ENCODE assay signal across 11 cellular contexts in the genomic region with DNA sequence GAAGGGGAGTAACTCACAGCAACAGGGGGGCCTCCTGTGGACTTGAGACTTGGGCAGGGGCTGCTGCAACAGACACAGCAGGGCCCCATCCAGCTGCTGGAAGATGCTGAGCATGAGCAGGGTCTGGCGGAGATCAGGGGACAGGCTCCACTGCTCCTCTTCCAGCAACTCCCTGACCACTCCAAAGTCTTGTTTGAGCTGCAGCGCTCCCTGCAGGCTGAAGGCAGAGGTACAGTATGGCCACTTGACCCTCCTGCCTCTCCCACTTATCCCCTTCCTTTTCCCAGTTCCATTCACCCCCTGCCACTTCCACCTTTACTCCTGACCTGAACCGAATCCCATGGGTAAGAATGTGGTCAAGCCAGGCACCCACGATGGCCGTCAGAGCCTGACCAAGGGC. TPM values are rescaled to one million over a fixed set of nuclear protein-coding genes. Genes with fewer than 3 reads are reported as not detected.
A peak's percentile ranks its signal among the peaks of the same experiment; 100 is the strongest.
DNase-seq lines count a peak whose midpoint lies in the region; ATAC-seq, FAIRE-seq and TF ChIP-seq lines count a peak whose summit lies in the region.
"Had no signal": no experiment of that assay in that cellular context is flagged by ENCODE, and none has a peak within 500 bp of the region (broad histone marks: within the 10 kb centered on the region; RNA-seq: fewer than 3 reads in every experiment).

No MANE protein-coding gene starts in this region.

- H3K9ac ChIP-seq in MM.1S (ENCODE audit: low read length) (no peak overlapping the region), H1 (replicated peaks in 1 of 4; ENCODE audit: extremely low read depth in 1 of 4, low read depth in 3 of 4, low read length in 3 of 4) (no peak overlapping the region)

- no peak overlapping the region for H2AK5ac ChIP-seq in H1 (ENCODE audit: low read depth, low read length)

- H3K4me3 Mint-ChIP-seq in activated CD4-positive, alpha-beta T cell treated with anti-CD3 and anti-CD28 coated beads, Interleukin-2, amount 10 ng/mL, durations not matched to agents 7 days and 5 days, result no peak overlapping the region

- intact Hi-C loops in posterior vena cava (cut with DNase I), result no loop called here

- no peak overlapping the region for H2BK20ac ChIP-seq in H1 (ENCODE audit: low read length)

- H3K36me3 Mint-ChIP-seq in activated CD4-positive, alpha-beta T cell treated with anti-CD3 and anti-CD28 coated beads, Interleukin-2, amount 10 ng/mL, durations not matched to agents 7 days and 5 days (ENCODE audit: low read depth), result peaks cover 37% of the 10 kb centered on the region

- no peak for TF ChIP-seq POLR2A in H1 (IDR thresholded peaks at IDR 0.05; ENCODE audit: control extremely low read depth in 1 of 2, low read depth in 2 of 2, low read length in 2 of 2)

- POLR2A ChIA-PET in H1 (lab: Charles Lee; ENCODE audit: partially characterized antibody), result interaction anchor here (1.0 to 5.2 kb wide), 6 partner anchors 16 to 39 kb away, joined by 3 to 89 read pairs (median 4); partner anchors contain the start of genes INO80B, RTKN and WBP1
- POLR2A ChIA-PET in activated CD4-positive, alpha-beta T cell treated with anti-CD3 and anti-CD28 coated beads, Interleukin-2, amount 10 ng/mL, durations not matched to agents 7 days and 5 days (lab: Charles Lee), result interaction anchor here (0.6 to 1.2 kb wide), 2 partner anchors 17 to 174 kb away, joined by 4 to 5 read pairs; partner anchors contain the start of gene WBP1

- ATAC-seq in stimulated activated naive CD8-positive, alpha-beta T cell treated with anti-CD3 and anti-CD28 coated beads, Interleukin-15, Interleukin-2, amounts not matched to agents 100 U/mL and 50 U/mL, for 24 hours, result no peak

- H3K79me1 ChIP-seq in H1 (ENCODE audit: low read depth, low read length), result no peaks in the 10 kb centered on the region; the same call in 1 of the 2 replicates

- H3K56ac ChIP-seq in H1 (replicated peaks; ENCODE audit: insufficient read length, low read depth, low read length), result no peak overlapping the region

- H3K4me3 ChIP-seq in MM.1S (ENCODE audit: low read length), result no peak overlapping the region
- H3K4me3 ChIP-seq in H1 (ENCODE audit: extremely low read depth in 1 of 4, insufficient read depth in 2 of 4, low read depth in 3 of 4, low read length in 4 of 4), result no peak overlapping the region
- H3K4me3 ChIP-seq: SJSA1 had no signal

- H3K9me3 ChIP-seq in MM.1S (replicated peaks; ENCODE audit: insufficient read depth, low read length) (no peaks in the 10 kb centered on the region), H1 (ENCODE audit: insufficient read depth in 2 of 2, low read depth in 1 of 2, low read length in 1 of 2) (no peaks in the 10 kb centered on the region)
- H3K9me3 ChIP-seq: neutrophil, SJSA1 had no signal

- H3K27me3 ChIP-seq in MM.1S (replicated peaks; ENCODE audit: insufficient read depth, low read length) (no peaks in the 10 kb centered on the region), H1 (replicated peaks in 1 of 4; ENCODE audit: control insufficient read depth in 3 of 4, extremely low read depth in 1 of 4, insufficient read depth in 3 of 4, low read length in 3 of 4) (no peaks in the 10 kb centered on the region)
- H3K27me3 ChIP-seq: neutrophil, SJSA1 had no signal

- no peaks in the 10 kb centered on the region; the same call in 1 of the 2 replicates for H3K36me3 ChIP-seq in MM.1S (replicated peaks; ENCODE audit: insufficient read depth, low read length)
- H3K36me3 ChIP-seq in H1 (ENCODE audit: control insufficient read depth in 2 of 4, insufficient read depth in 4 of 4, low read length in 3 of 4), result peaks cover 0 to 4% (median 2%) of the 10 kb centered on the region in 4 experiments; a peak in 6 of 8 replicates

- H3K23me2 ChIP-seq in H1 (ENCODE audit: low read depth, low read length), result peaks cover 11% of the 10 kb centered on the region

- H3K79me2 ChIP-seq in MM.1S (ENCODE audit: low read length), result peaks cover 6% of the 10 kb centered on the region
- no peaks in the 10 kb centered on the region for H3K79me2 ChIP-seq in H1 (ENCODE audit: control insufficient read depth in 1 of 2, insufficient read depth in 2 of 2, low read length in 2 of 2)

- H2AFZ ChIP-seq in MM.1S (ENCODE audit: low read length) (no peak overlapping the region), H1 (ENCODE audit: low read length) (no peak overlapping the region)

- H3K4me1 Mint-ChIP-seq in activated CD4-positive, alpha-beta T cell treated with anti-CD3 and anti-CD28 coated beads, Interleukin-2, amount 10 ng/mL, durations not matched to agents 7 days and 5 days, result peaks cover 45% of the 10 kb centered on the region

- peak; percentile 3 for DNase-seq in NCI-H748 (lab: John Stamatoyannopoulos, UW; ENCODE audit: unreplicated experiment)
- no peak for DNase-seq in NCI-H748 treated with DMSO at 0.1 percent for 48 hours (lab: John Stamatoyannopoulos, UW)
- no peak for DNase-seq in MM.1S
- peak in 1 of 2 experiments; percentile 78 for DNase-seq in H1 (ENCODE audit: low read depth in 1 of 2, low spot score in 2 of 2)
- DNase-seq in posterior vena cava (ENCODE audit: low spot score), result peak; percentile 58
- DNase-seq in stimulated activated naive CD8-positive, alpha-beta T cell treated with anti-CD3 and anti-CD28 coated beads, Interleukin-15, Interleukin-2, amounts not matched to agents 100 U/mL and 50 U/mL, for 24 hours, result no peak
- no peak for DNase-seq in midbrain (lab: John Stamatoyannopoulos, UW)
- no peak for DNase-seq in activated CD4-positive, alpha-beta T cell treated with anti-CD3 and anti-CD28 coated beads, Interleukin-2, amount 10 ng/mL, durations not matched to agents 7 days and 5 days
- DNase-seq: activated CD8-positive, alpha-beta memory T cell treated with anti-CD3 and anti-CD28 coated beads for 24 hours had no signal

- H3K27ac Mint-ChIP-seq in activated CD4-positive, alpha-beta T cell treated with anti-CD3 and anti-CD28 coated beads, Interleukin-2, amount 10 ng/mL, durations not matched to agents 7 days and 5 days, result no peak overlapping the region

- no peak overlapping the region for H3K14ac ChIP-seq in H1 (ENCODE audit: insufficient read length)

- H3K27ac ChIP-seq in MM.1S (ENCODE audit: low read length), result no peak overlapping the region
- H3K27ac ChIP-seq in H1 (ENCODE audit: low read depth, low read length), result no peak overlapping the region
- H3K27ac ChIP-seq: neutrophil, SJSA1 had no signal

- H3F3A ChIP-seq in MM.1S (ENCODE audit: insufficient read depth, low read length), result peaks cover 34% of the 10 kb centered on the region

- peaks cover 5% of the 10 kb centered on the region; the same call in 1 of the 2 replicates for H3K4me1 ChIP-seq in MM.1S (ENCODE audit: low read length)
- peaks cover 0 to 3% (median 2%) of the 10 kb centered on the region in 4 experiments; a peak in 3 of 7 replicates for H3K4me1 ChIP-seq in H1 (replicated peaks in 1 of 4; ENCODE audit: control insufficient read depth in 3 of 4, insufficient read depth in 4 of 4, low read length in 3 of 4)

- no peak overlapping the region for H2BK15ac ChIP-seq in H1 (ENCODE audit: low read length)

- no peak for FAIRE-seq in H1 (lab: Jason Lieb, UNC)

- 82% methylated on average over 5 of the region's 5 CpGs; no CpG with 5 or more reads in 1 of the 2 experiments for WGBS in H1 (ENCODE audit: extremely low coverage in 1 of 2, insufficient coverage in 1 of 2, insufficient read length in 1 of 2, insufficient replicate concordance in 2 of 2, low coverage in 1 of 2, low lambda C conversion rate in 2 of 2, missing lambda C conversion rate in 1 of 2), 2 experiments

- H3K27me3 Mint-ChIP-seq in activated CD4-positive, alpha-beta T cell treated with anti-CD3 and anti-CD28 coated beads, Interleukin-2, amount 10 ng/mL, durations not matched to agents 7 days and 5 days, result no peaks in the 10 kb centered on the region

- no peak overlapping the region for H3K23ac ChIP-seq in H1 (ENCODE audit: insufficient read length)

- H4K20me1 ChIP-seq in MM.1S (ENCODE audit: insufficient read depth, low read length) (no peaks in the 10 kb centered on the region), H1 (replicated peaks in 1 of 2; ENCODE audit: control insufficient read depth in 1 of 2, insufficient read depth in 2 of 2, low read length in 2 of 2) (peaks cover 0 to 1% of the 10 kb centered on the region in 2 experiments)

- no peak overlapping the region for H2BK120ac ChIP-seq in H1 (replicated peaks; ENCODE audit: low read depth, low read length)

- H3K9me3 Mint-ChIP-seq in activated CD4-positive, alpha-beta T cell treated with anti-CD3 and anti-CD28 coated beads, Interleukin-2, amount 10 ng/mL, durations not matched to agents 7 days and 5 days, result no peaks in the 10 kb centered on the region

- peak; percentile 44 to 60 for TF ChIP-seq RAD21 in H1 (IDR thresholded peaks at IDR 0.05 in 1 of 2, conservative IDR thresholded peaks at IDR 0.05 in 1 of 2; ENCODE audit: low read depth in 2 of 2, low read length in 2 of 2)

- TF ChIP-seq CTCF in MM.1S (IDR thresholded peaks at IDR 0.05; ENCODE audit: low read length) (peak; percentile 21), H1 (IDR thresholded peaks at IDR 0.05; ENCODE audit: control extremely low read depth in 1 of 3, insufficient read depth in 1 of 3, low read depth in 1 of 3, low read length in 3 of 3) (peak; percentile 44 to 83 (median 82))

- H4K91ac ChIP-seq in H1 (replicated peaks; ENCODE audit: insufficient read length, low read length), result no peak overlapping the region

- H2BK5ac ChIP-seq in H1 (ENCODE audit: low read depth, low read length), result no peak overlapping the region

- no peak for TF ChIP-seq EP300 in H1 (IDR thresholded peaks at IDR 0.05; ENCODE audit: borderline replicate concordance in 1 of 2, low read depth in 2 of 2, low read length in 2 of 2)

- peak overlapping the region; percentile 14; the same call in 1 of the 2 replicates for H4K8ac ChIP-seq in H1 (ENCODE audit: extremely low read depth, insufficient read depth, low read length)

- H3K9me2 ChIP-seq in MM.1S (replicated peaks; ENCODE audit: insufficient read depth, low read length), result no peaks in the 10 kb centered on the region

- H4K5ac ChIP-seq in H1 (ENCODE audit: insufficient read length, low read depth, low read length), result no peak overlapping the region

- H3K4me2 ChIP-seq in MM.1S (ENCODE audit: low read depth, low read length) (no peak overlapping the region), H1 (ENCODE audit: insufficient read depth in 1 of 2, low read depth in 2 of 2, low read length in 2 of 2) (no peak overlapping the region)

- H3K4ac ChIP-seq in H1 (replicated peaks; ENCODE audit: insufficient read length, low read depth, low read length), result no peak overlapping the region

- no peak overlapping the region for H2BK12ac ChIP-seq in H1 (ENCODE audit: low read depth, low read length)

- no peak overlapping the region for H3K18ac ChIP-seq in H1 (ENCODE audit: extremely low read depth, low read length)

- CTCF ChIA-PET in H1 (lab: Charles Lee; ENCODE audit: partially characterized antibody), result interaction anchor here (0.9 to 5.7 kb wide), 26 partner anchors 7 to 171 kb away, joined by 3 to 86 read pairs (median 4); partner anchors contain the start of genes C2orf81, CCDC142, INO80B and MOGS
- CTCF ChIA-PET in activated CD4-positive, alpha-beta T cell treated with anti-CD3 and anti-CD28 coated beads, Interleukin-2, amount 10 ng/mL, durations not matched to agents 7 days and 5 days (lab: Charles Lee), result interaction anchor here (0.9 to 1.6 kb wide), 4 partner anchors 8 to 113 kb away, joined by 3 to 8 read pairs (median 5); no protein-coding TSS in a partner anchor

RNA-seq across cellular contexts. Expression of gene MRPL53, which starts 2.4 kb away (rescaled TPM):
- 46.3 and 50.2 TPM in 2 replicates for total RNA-seq in H1 (2021; fragmentation: NEBNext Ultra II Directional; extraction: Animal tissue kit (Norgen Biotek cat#: 25700))
- polyA plus RNA-seq in H1 (2011; rRNA removed), result 36.6 and 59.8 TPM in 2 replicates
- 39.7 TPM for polyA plus RNA-seq in H1 (2011; cell fraction: cytosol; rRNA removed)
- 32.0 TPM for polyA plus RNA-seq in H1 (2011; cell fraction: nucleus; rRNA removed)
- polyA plus RNA-seq in H1 (2012, experiment 1 of 2), result 40.1 to 47.4 TPM (median 45.2 TPM) in 4 replicates
- 29.3 TPM for polyA plus RNA-seq in H1 (2012, experiment 2 of 2)
- 65.8 TPM for polyA plus RNA-seq in H1 (2013, experiment 1 of 2)
- 68.6 TPM for polyA plus RNA-seq in H1 (2013, experiment 2 of 2)
- polyA minus RNA-seq in H1 (2011; rRNA and poly(A)+ RNA removed), result 6.8 and 7.4 TPM in 2 replicates
- polyA minus RNA-seq in H1 (2011; cell fraction: cytosol; rRNA and poly(A)+ RNA removed), result 18.6 TPM
- polyA minus RNA-seq in H1 (2011; cell fraction: nucleus; rRNA and poly(A)+ RNA removed), result 14.3 TPM
- 10 to 100 TPM; 47.1 to 53.2 TPM for total RNA-seq in posterior vena cava
- total RNA-seq in activated CD4-positive, alpha-beta T cell treated with anti-CD3 and anti-CD28 coated beads, Interleukin-2, amount 10 ng/mL, durations not matched to agents 7 days and 5 days, result 10 to 100 TPM; 72.5 to 83.1 TPM

RNA-seq across cellular contexts. Expression of gene CCDC142, which starts 7.9 kb away (rescaled TPM):
- 10.7 and 12.1 TPM in 2 replicates for total RNA-seq in H1 (2021; fragmentation: NEBNext Ultra II Directional; extraction: Animal tissue kit (Norgen Biotek cat#: 25700))
- polyA plus RNA-seq in H1 (2011; rRNA removed), result 6.0 and 6.7 TPM in 2 replicates
- 5.9 TPM for polyA plus RNA-seq in H1 (2011; cell fraction: cytosol; rRNA removed)
- 20.6 TPM for polyA plus RNA-seq in H1 (2011; cell fraction: nucleus; rRNA removed)
- polyA plus RNA-seq in H1 (2012, experiment 1 of 2), result 5.5 to 8.1 TPM (median 6.8 TPM) in 4 replicates
- 4.4 TPM for polyA plus RNA-seq in H1 (2012, experiment 2 of 2)
- polyA plus RNA-seq in H1 (2013, experiment 1 of 2), result 5.4 TPM
- polyA plus RNA-seq in H1 (2013, experiment 2 of 2), result 3.8 TPM
- 20.4 and 22.4 TPM in 2 replicates for polyA minus RNA-seq in H1 (2011; rRNA and poly(A)+ RNA removed)
- polyA minus RNA-seq in H1 (2011; cell fraction: cytosol; rRNA and poly(A)+ RNA removed), result 10.3 TPM
- polyA minus RNA-seq in H1 (2011; cell fraction: nucleus; rRNA and poly(A)+ RNA removed), result 30.3 TPM
- 10 to 100 TPM in 1 of 2 donors, 1 to 10 TPM in 1; 9.9 to 11.2 TPM for total RNA-seq in posterior vena cava
- 10 to 100 TPM; 26.8 to 27.1 TPM for total RNA-seq in activated CD4-positive, alpha-beta T cell treated with anti-CD3 and anti-CD28 coated beads, Interleukin-2, amount 10 ng/mL, durations not matched to agents 7 days and 5 days

RNA-seq across cellular contexts. Expression of gene TTC31, which starts 8.0 kb away (rescaled TPM):
- total RNA-seq in H1 (2021; fragmentation: NEBNext Ultra II Directional; extraction: Animal tissue kit (Norgen Biotek cat#: 25700)), result 27.4 and 28.8 TPM in 2 replicates
- 29.9 and 36.1 TPM in 2 replicates for polyA plus RNA-seq in H1 (2011; rRNA removed)
- 29.6 TPM for polyA plus RNA-seq in H1 (2011; cell fraction: cytosol; rRNA removed)
- 91.5 TPM for polyA plus RNA-seq in H1 (2011; cell fraction: nucleus; rRNA removed)
- polyA plus RNA-seq in H1 (2012, experiment 1 of 2), result 20.1 to 25.2 TPM (median 23.8 TPM) in 4 replicates
- polyA plus RNA-seq in H1 (2012, experiment 2 of 2), result 18.1 TPM
- polyA plus RNA-seq in H1 (2013, experiment 1 of 2), result 17.3 TPM
- polyA plus RNA-seq in H1 (2013, experiment 2 of 2), result 17.2 TPM
- polyA minus RNA-seq in H1 (2011; rRNA and poly(A)+ RNA removed), result 22.5 and 28.6 TPM in 2 replicates
- 15.3 TPM for polyA minus RNA-seq in H1 (2011; cell fraction: cytosol; rRNA and poly(A)+ RNA removed)
- 30.2 TPM for polyA minus RNA-seq in H1 (2011; cell fraction: nucleus; rRNA and poly(A)+ RNA removed)
- total RNA-seq in posterior vena cava, result 10 to 100 TPM; 13.2 to 15.0 TPM
- 10 to 100 TPM; 45.8 to 46.3 TPM for total RNA-seq in activated CD4-positive, alpha-beta T cell treated with anti-CD3 and anti-CD28 coated beads, Interleukin-2, amount 10 ng/mL, durations not matched to agents 7 days and 5 days

RNA-seq across cellular contexts. Expression of gene MOGS, which starts 9.7 kb away (rescaled TPM):
- total RNA-seq in H1 (2021; fragmentation: NEBNext Ultra II Directional; extraction: Animal tissue kit (Norgen Biotek cat#: 25700)), result 50.3 and 51.0 TPM in 2 replicates
- 44.3 and 59.9 TPM in 2 replicates for polyA plus RNA-seq in H1 (2011; rRNA removed)
- 46.9 TPM for polyA plus RNA-seq in H1 (2011; cell fraction: cytosol; rRNA removed)
- polyA plus RNA-seq in H1 (2011; cell fraction: nucleus; rRNA removed), result 185 TPM
- 36.1 to 57.4 TPM (median 48.2 TPM) in 4 replicates for polyA plus RNA-seq in H1 (2012, experiment 1 of 2)
- 51.6 TPM for polyA plus RNA-seq in H1 (2012, experiment 2 of 2)
- polyA plus RNA-seq in H1 (2013, experiment 1 of 2), result 69.8 TPM
- 65.8 TPM for polyA plus RNA-seq in H1 (2013, experiment 2 of 2)
- polyA minus RNA-seq in H1 (2011; rRNA and poly(A)+ RNA removed), result 42.9 and 47.7 TPM in 2 replicates
- polyA minus RNA-seq in H1 (2011; cell fraction: cytosol; rRNA and poly(A)+ RNA removed), result 42.9 TPM
- 27.7 TPM for polyA minus RNA-seq in H1 (2011; cell fraction: nucleus; rRNA and poly(A)+ RNA removed)
- total RNA-seq in posterior vena cava, result 10 to 100 TPM; 25.1 to 30.2 TPM
- 10 to 100 TPM; 55.4 to 62.6 TPM for total RNA-seq in activated CD4-positive, alpha-beta T cell treated with anti-CD3 and anti-CD28 coated beads, Interleukin-2, amount 10 ng/mL, durations not matched to agents 7 days and 5 days

RNA-seq across cellular contexts. Expression of gene WBP1, which starts 16.7 kb away (rescaled TPM):
- total RNA-seq in H1 (2021; fragmentation: NEBNext Ultra II Directional; extraction: Animal tissue kit (Norgen Biotek cat#: 25700)), result 51.4 and 57.2 TPM in 2 replicates
- 190 and 301 TPM in 2 replicates for polyA plus RNA-seq in H1 (2011; rRNA removed)
- 175 TPM for polyA plus RNA-seq in H1 (2011; cell fraction: cytosol; rRNA removed)
- 272 TPM for polyA plus RNA-seq in H1 (2011; cell fraction: nucleus; rRNA removed)
- 50.7 to 95.9 TPM (median 93.3 TPM) in 4 replicates for polyA plus RNA-seq in H1 (2012, experiment 1 of 2)
- polyA plus RNA-seq in H1 (2012, experiment 2 of 2), result 110 TPM
- 78.6 TPM for polyA plus RNA-seq in H1 (2013, experiment 1 of 2)
- polyA plus RNA-seq in H1 (2013, experiment 2 of 2), result 78.5 TPM
- 46.4 and 69.1 TPM in 2 replicates for polyA minus RNA-seq in H1 (2011; rRNA and poly(A)+ RNA removed)
- polyA minus RNA-seq in H1 (2011; cell fraction: cytosol; rRNA and poly(A)+ RNA removed), result 18.4 TPM
- polyA minus RNA-seq in H1 (2011; cell fraction: nucleus; rRNA and poly(A)+ RNA removed), result 59.0 TPM
- 10 to 100 TPM; 28.2 to 40.5 TPM for total RNA-seq in posterior vena cava
- total RNA-seq in activated CD4-positive, alpha-beta T cell treated with anti-CD3 and anti-CD28 coated beads, Interleukin-2, amount 10 ng/mL, durations not matched to agents 7 days and 5 days, result 10 to 100 TPM; 52.5 to 52.6 TPM

Comparison
In these comparisons a context has a peak if more than half of its experiments do, and no peak if none do; other contexts are left out.
1. DNase-seq: peak in NCI-H748 (single experiment) and posterior vena cava (single experiment); none in NCI-H748 treated with DMSO at 0.1 percent for 48 hours (single experiment), MM.1S (single experiment), stimulated activated naive CD8-positive, alpha-beta T cell treated with anti-CD3 and anti-CD28 coated beads, Interleukin-15, Interleukin-2, amounts not matched to agents 100 U/mL and 50 U/mL, for 24 hours (single experiment), midbrain (single experiment) and activated CD4-positive, alpha-beta T cell treated with anti-CD3 and anti-CD28 coated beads, Interleukin-2, amount 10 ng/mL, durations not matched to agents 7 days and 5 days (single experiment).